ENCODE assay signal across 17 cellular contexts in the genomic region with DNA sequence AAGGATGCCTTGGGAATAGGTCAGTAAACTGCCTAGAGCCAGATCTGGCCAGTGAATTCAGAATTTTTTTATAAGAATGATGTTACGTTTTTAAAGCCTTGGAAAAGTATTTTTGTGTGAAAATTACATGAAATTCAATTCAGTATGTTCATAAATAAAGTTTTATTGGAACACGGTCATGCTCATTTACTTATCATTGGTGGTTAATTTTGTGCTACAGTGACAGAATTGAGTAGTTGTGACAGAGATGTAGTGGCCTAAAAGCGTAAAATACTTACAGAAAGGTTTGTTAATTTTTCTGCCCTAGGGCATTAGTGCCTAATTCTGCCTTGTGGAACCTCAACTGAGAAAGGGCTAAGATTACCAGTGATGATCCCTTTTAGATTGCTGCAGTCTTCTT. TPM values are rescaled to one million over a fixed set of nuclear protein-coding genes. Genes with fewer than 3 reads are reported as not detected.
DNase-seq lines count a peak whose midpoint lies in the region; ATAC-seq, FAIRE-seq and TF ChIP-seq lines count a peak whose summit lies in the region.
"Had no signal": no experiment of that assay in that cellular context is flagged by ENCODE, and none has a peak within 500 bp of the region (broad histone marks: within the 10 kb centered on the region; RNA-seq: fewer than 3 reads in every experiment).

No MANE protein-coding gene starts in this region.

- H4K20me1 ChIP-seq in GM12878 (ENCODE audit: control insufficient read depth, insufficient read depth) (no peaks in the 10 kb centered on the region), OCI-LY7 (ENCODE audit: insufficient read depth, low read length) (peaks cover 14% of the 10 kb centered on the region; the same call in 1 of the 2 replicates)

- BruUV-seq in GM12878 (replicated peaks; lab: Mats Ljungman, UMichigan): no TSS peak
- BruUV-seq in OCI-LY7 (replicated peaks; lab: Mats Ljungman, UMichigan): no TSS peak

- no peak for TF ChIP-seq EP300 in GM12878 (IDR thresholded peaks at IDR 0.05; ENCODE audit: borderline replicate concordance in 1 of 2, control insufficient read depth in 1 of 2, low read depth in 2 of 2, low read length in 2 of 2)
- TF ChIP-seq EP300 in transverse colon (IDR thresholded peaks at IDR 0.05; ENCODE audit: low read depth): no peak

- H3K79me2 ChIP-seq in GM12878 (ENCODE audit: control insufficient read depth, insufficient read depth, low read length) (peaks cover 67% of the 10 kb centered on the region), OCI-LY7 (ENCODE audit: insufficient read depth, low read depth, low read length) (peaks cover 1% of the 10 kb centered on the region; the same call in 1 of the 2 replicates)

- CTCF ChIA-PET in HEK293 (lab: Yijun Ruan, JAX): interaction anchor here (0.6 kb wide), 1 partner anchor 12 kb away, joined by 6 read pairs; no protein-coding TSS in a partner anchor
- CTCF ChIA-PET in GM12878 (lab: Yijun Ruan, JAX): interaction anchor here (1.5 to 2.7 kb wide), 2 partner anchors 10 to 16 kb away, joined by 6 to 21 read pairs; no protein-coding TSS in a partner anchor
- CTCF ChIA-PET in OCI-LY7 (lab: Charles Lee; ENCODE audit: unreplicated experiment): no interaction called here

- H3K27me3 ChIP-seq in GM12878 (replicated peaks in 1 of 2; ENCODE audit: control insufficient read depth in 2 of 2, insufficient read depth in 2 of 2, low read length in 1 of 2) (no peaks in the 10 kb centered on the region), transverse colon (no peaks in the 10 kb centered on the region)
- H3K27me3 ChIP-seq: BLaER1 had no signal

- H2AFZ ChIP-seq in GM12878 (ENCODE audit: control insufficient read depth, low read depth, low read length) (no peak overlapping the region), OCI-LY7 (ENCODE audit: low read length) (no peak overlapping the region)
- H2AFZ ChIP-seq: GM23338 had no signal

- H3K9me3 ChIP-seq in HEK293 (ENCODE audit: control insufficient read depth, insufficient read depth, low read depth, low read length) (no peaks in the 10 kb centered on the region), GM12878 (replicated peaks; ENCODE audit: control insufficient read depth, insufficient read depth, low read length) (no peaks in the 10 kb centered on the region), transverse colon (no peaks in the 10 kb centered on the region), OCI-LY7 (ENCODE audit: low read length) (no peaks in the 10 kb centered on the region)
- H3K9me3 ChIP-seq: BLaER1 had no signal

- TF ChIP-seq RAD21 in GM12878 (IDR thresholded peaks at IDR 0.05; ENCODE audit: insufficient read depth, low read depth, low read length): no peak

- TF ChIP-seq POLR2A in GM12878 (IDR thresholded peaks at IDR 0.05; ENCODE audit: low read depth, low read length) (no peak), transverse colon (IDR thresholded peaks at IDR 0.05) (no peak)

- RAD21 ChIA-PET in GM12878 (lab: Charles Lee; ENCODE audit: unreplicated experiment): interaction anchor here (1.3 kb wide), 2 partner anchors 12 to 21 kb away, joined by 7 to 8 read pairs; no protein-coding TSS in a partner anchor

- H3K4me2 ChIP-seq in GM12878 (ENCODE audit: control insufficient read depth, insufficient read depth) (no peak overlapping the region), OCI-LY7 (ENCODE audit: low read length) (no peak overlapping the region)
- H3K4me2 ChIP-seq: BLaER1, GM23338 had no signal

- FAIRE-seq in GM12878 (lab: Jason Lieb, UNC): no peak
- FAIRE-seq: A204.1 had no signal

- H3K9ac ChIP-seq in GM12878 (ENCODE audit: control insufficient read depth, insufficient read depth, low read length): no peak overlapping the region
- H3K9ac ChIP-seq: BLaER1 had no signal

- no peak for ATAC-seq in GM12878
- ATAC-seq: GM23338 had no signal

- no peak for TF ChIP-seq CTCF in C4-2B (conservative IDR thresholded peaks at IDR 0.05)
- no peak for TF ChIP-seq CTCF in HEK293 (tag by site-specific recombination; IDR thresholded peaks at IDR 0.05)
- TF ChIP-seq CTCF in GM12878 (IDR thresholded peaks at IDR 0.05 in 2 of 3, conservative IDR thresholded peaks at IDR 0.05 in 1 of 3; ENCODE audit: control insufficient read depth in 2 of 3, extremely low read depth in 1 of 3, insufficient read depth in 1 of 3, low read depth in 3 of 3, low read length in 3 of 3): no peak
- TF ChIP-seq CTCF in transverse colon (IDR thresholded peaks at IDR 0.05): no peak
- TF ChIP-seq CTCF in OCI-LY7 (conservative IDR thresholded peaks at IDR 0.05; ENCODE audit: low read length): no peak

- DNase-seq in GM12878 (ENCODE audit: low read depth, low spot score) (no peak), transverse colon (no peak), OCI-LY7 (ENCODE audit: low spot score) (no peak), NCI-H446 (lab: John Stamatoyannopoulos, UW) (no peak)
- DNase-seq: Calu3; CD4-positive, alpha-beta memory T cell; COR-L47; DMS53; DMS79 treated with DMSO at 0.1 percent for 48 hours; GF-D8; H9 had no signal

- no peaks in the 10 kb centered on the region for H3K9me2 ChIP-seq in OCI-LY7 (ENCODE audit: insufficient read depth, low read length)

- H3K36me3 ChIP-seq in HEK293 (ENCODE audit: control insufficient read depth in 2 of 2, insufficient read depth in 1 of 2, low read length in 2 of 2) (no peaks in the 10 kb centered on the region; a peak in 1 of 3 replicates), GM12878 (ENCODE audit: control insufficient read depth in 2 of 2, insufficient read depth in 2 of 2, low read length in 1 of 2) (peaks cover 0 to 3% of the 10 kb centered on the region in 2 experiments; a peak in 1 of 4 replicates), transverse colon (no peaks in the 10 kb centered on the region), OCI-LY7 (ENCODE audit: insufficient read depth, low read length) (no peaks in the 10 kb centered on the region)

- in situ Hi-C loops in GM12878 (cut with MboI): no loop called here
- in situ Hi-C loops in transverse colon (cut with MboI; ENCODE audit: low pct_ligation_motif_present in 1 of 4, low pct_unique_long_range_greater_than_20kb in 1 of 4, low sequenced_read_pairs in 3 of 4): no loop called here

- POLR2A ChIA-PET in HEK293 (lab: Yijun Ruan, JAX) (no interaction called here), GM12878 (lab: Charles Lee) (interaction anchor here (1.4 kb wide), 1 partner anchor 10 kb away, joined by 4 read pairs; no protein-coding TSS in a partner anchor), OCI-LY7 (lab: Charles Lee) (interaction anchor here (0.6 kb wide), 1 partner anchor 607 kb away, joined by 3 read pairs; no protein-coding TSS in a partner anchor)

- H3K4me1 ChIP-seq in HEK293 (ENCODE audit: control insufficient read depth, insufficient read depth, low read length) (peaks cover 23% of the 10 kb centered on the region), GM12878 (ENCODE audit: control insufficient read depth, insufficient read depth, low read length) (peaks cover 8% of the 10 kb centered on the region), transverse colon (peaks cover 3 to 45% (median 19%) of the 10 kb centered on the region in 4 donors), OCI-LY7 (ENCODE audit: insufficient read depth, low read length, poor library complexity, severe bottlenecking) (no peaks in the 10 kb centered on the region)

- WGBS in GM12878 (ENCODE audit: insufficient coverage, insufficient replicate concordance, low lambda C conversion rate, missing lambda C conversion rate): 74% methylated on average over 3 of the region's 3 CpGs
- WGBS in transverse colon (ENCODE audit: low coverage in 1 of 2), 2 donors: 91 to 93% methylated on average over 3 of the region's 3 CpGs

- no peak overlapping the region for H3K4me3 ChIP-seq in HEK293 (ENCODE audit: low read depth, low read length)
- no peak overlapping the region for H3K4me3 ChIP-seq in GM12878
- no peak overlapping the region for H3K4me3 ChIP-seq in transverse colon
- H3K4me3 ChIP-seq in OCI-LY7 (ENCODE audit: low read depth, low read length, poor library complexity, severe bottlenecking): no peak overlapping the region
- H3K4me3 ChIP-seq: BLaER1, GM23338 had no signal

- intact Hi-C loops in GM12878 (cut with micrococcal nuclease; ENCODE audit: unreplicated experiment) (no loop called here), transverse colon (cut with DNase I; ENCODE audit: low total_unique reads) (no loop called here), OCI-LY7 (cut with micrococcal nuclease; ENCODE audit: unreplicated experiment) (no loop called here)

- H3K27ac ChIP-seq in C4-2B (peak overlapping the region; percentile 57; the same call in 1 of the 2 replicates), HEK293 (ENCODE audit: extremely low read depth, low read depth, low read length) (no peak overlapping the region), GM12878 (ENCODE audit: control insufficient read depth, insufficient read depth) (no peak overlapping the region), transverse colon (no peak overlapping the region), OCI-LY7 (ENCODE audit: low read depth, low read length, poor library complexity, severe bottlenecking) (no peak overlapping the region)
- H3K27ac ChIP-seq: 22Rv1, BLaER1 had no signal

- SMC1A ChIA-PET in GM12878 (lab: Charles Lee; ENCODE audit: uncharacterized antibody, unreplicated experiment): interaction anchor here (1.2 to 5.0 kb wide), 7 partner anchors 10 to 107 kb away, joined by 3 to 28 read pairs (median 5); no protein-coding TSS in a partner anchor

TF ChIP-seq in HEK293, 187 proteins besides CTCF, POLR2A, EP300 and RAD21 (continues in another document):
- peak; percentile 26; the same call in 1 of the 2 replicates for TF ChIP-seq ZBTB8A (tag by site-specific recombination; IDR thresholded peaks at IDR 0.05)

RNA-seq across cellular contexts. Expression of a gene that starts 28.2 kb away (rescaled TPM):
- total RNA-seq in GM12878 (2013; cell fraction: nucleolus; rRNA removed): 26.2 and 26.9 TPM in 2 replicates
- total RNA-seq in GM12878 (2014; rRNA removed) (8.2 and 10.7 TPM in 2 replicates), GM12878 (2014; rRNA removed; fragmentation: Illumina TruSeq; extraction: Trizol) (18.2 and 19.1 TPM in 2 replicates), GM12878 (2021) (34.4 and 38.0 TPM in 2 replicates), transverse colon (10 to 100 TPM; 20.5 to 83.4 (median 36.5) TPM), OCI-LY7 (2022) (33.8 and 36.4 TPM in 2 replicates)
- polyA plus RNA-seq in GM12878 (2011; ENCODE audit: low read depth): 25.3 TPM
- polyA plus RNA-seq in GM12878 (2011; rRNA removed) (16.0 and 17.0 TPM in 2 replicates), GM12878 (2014; fragmentation: Illumina TruSeq; extraction: Trizol) (29.1 and 34.3 TPM in 2 replicates), GM12878 (2014; fragmentation: Nextera tagmentation; extraction: Ambion mirVana) (1 to 10 TPM in 1 of 2 experiments, under 1 TPM in 1; 0.90 to 1.8 TPM), GM12878 (2014; rRNA removed) (16.9 and 17.2 TPM in 2 replicates), GM12878 (2016; fragmentation: Nextera tagmentation; extraction: Ambion mirVana) (10 to 100 TPM in 1 of 2 experiments, 1 to 10 TPM in 1; 5.3 to 15.7 TPM)
- polyA plus RNA-seq in GM12878 (2011; cell fraction: cytosol; rRNA removed): 9.5 and 13.2 TPM in 2 replicates
- polyA plus RNA-seq in GM12878 (2011; cell fraction: nucleus; rRNA removed): 7.8 and 10.9 TPM in 2 replicates
- polyA plus RNA-seq in GM12878 (2012): 50.6 and 56.3 TPM in 2 replicates
- polyA minus RNA-seq in GM12878 (2011; rRNA and poly(A)+ RNA removed): 10.6 and 11.9 TPM in 2 replicates
- 13.6 and 16.2 TPM in 2 replicates for polyA minus RNA-seq in GM12878 (2011; cell fraction: cytosol; rRNA and poly(A)+ RNA removed)
- polyA minus RNA-seq in GM12878 (2011; cell fraction: nucleus; rRNA and poly(A)+ RNA removed): 10.0 and 25.9 TPM in 2 replicates
- 7.8 and 8.3 TPM in 2 replicates for total RNA-seq in OCI-LY7 (2014; rRNA removed; shearing (Covaris generic))
